ENCODE assay signal across 33 cellular contexts in the genomic region with DNA sequence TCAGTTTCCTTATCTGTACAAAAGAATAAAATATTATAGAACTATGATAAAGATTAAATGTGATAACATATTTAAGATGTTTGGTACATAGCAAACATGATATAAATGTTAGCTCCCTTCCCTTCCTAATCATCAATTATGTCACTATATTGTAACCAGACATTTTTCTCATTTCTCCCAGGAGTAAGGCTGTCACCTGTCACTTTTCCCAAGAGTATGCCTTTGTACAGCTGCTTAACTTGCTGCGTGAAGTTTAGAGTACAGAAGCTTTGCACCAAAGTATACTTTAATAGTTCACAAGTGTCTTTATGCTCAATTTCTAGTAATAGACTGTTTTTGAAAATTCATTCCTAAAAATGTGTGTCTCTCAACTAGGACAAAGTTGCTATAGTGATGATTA.
"Had no signal": no experiment of that assay in that cellular context is flagged by ENCODE, and none has a peak within 500 bp of the region (broad histone marks: within the 10 kb centered on the region; RNA-seq: fewer than 3 reads in every experiment).

No MANE protein-coding gene starts in this region.

- H3K4me1 ChIP-seq: adrenal gland, breast epithelium had no signal

- DNase-seq: activated effector memory CD4-positive, alpha-beta T cell treated with anti-CD3 and anti-CD28 coated beads, Interleukin-2, amount 50 U/mL, for 16 hours; activated effector memory CD4-positive, alpha-beta T cell treated with Interleukin-2 at 50 U/mL for 16 hours; activated gamma-delta T cell; activated gamma-delta T cell treated with Interleukin-2 at 50 U/mL for 16 hours; activated naive CD4-positive, alpha-beta T cell; activated naive CD4-positive, alpha-beta T cell treated with anti-CD3 and anti-CD28 coated beads for 36 hours; activated naive CD4-positive, alpha-beta T cell treated with anti-CD3 and anti-CD28 coated beads, Interleukin-2, amount 10 ng/mL, durations not matched to agents 7 days and 5 days; activated naive CD4-positive, alpha-beta T cell treated with anti-CD3 and anti-CD28 coated beads, Interleukin-2, amount 50 U/mL, for 16 hours; activated naive CD4-positive, alpha-beta T cell treated with Interleukin-2 at 50 U/mL for 16 hours; activated naive CD8-positive, alpha-beta T cell treated with anti-CD3 and anti-CD28 coated beads for 36 hours; activated naive CD8-positive, alpha-beta T cell treated with anti-CD3 and anti-CD28 coated beads, Interleukin-2, amount 10 ng/mL, durations not matched to agents 7 days and 5 days; activated naive CD8-positive, alpha-beta T cell treated with anti-CD3 and anti-CD28 coated beads, Interleukin-2, amount 50 U/mL, for 24 hours; activated T-cell treated with anti-CD3 and anti-CD28 coated beads, Interleukin-2, amount 50 U/mL, for 1 hour; activated T-cell treated with anti-CD3 and anti-CD28 coated beads, Interleukin-2, amount 50 U/mL, for 24 hours; activated T-cell treated with anti-CD3 and anti-CD28 coated beads, Interleukin-2, amount 50 U/mL, for 4 hours; activated T-cell treated with anti-CD3 and anti-CD28 coated beads, Interleukin-2, amount 50 U/mL, for 48 hours; activated T-cell treated with anti-CD3 and anti-CD28 coated beads, Interleukin-2, amount 50 U/mL, for 72 hours; adrenal gland; amniotic stem cell; amygdala; anterior cingulate cortex; aorta; brain microvascular endothelial cell; caudate nucleus; central memory CD4-positive, alpha-beta T cell; cerebellar nuclear complex had no signal

- ATAC-seq: activated naive CD4-positive, alpha-beta T cell treated with anti-CD3 and anti-CD28 coated beads, Interleukin-2, amount 50 U/mL, for 72 hours; activated naive CD8-positive, alpha-beta T cell treated with anti-CD3 and anti-CD28 coated beads, Interleukin-2, amount 50 U/mL, for 24 hours; activated T-cell treated with anti-CD3 and anti-CD28 coated beads, Interleukin-2, amount 50 U/mL, for 4 hours; activated T-cell treated with anti-CD3 and anti-CD28 coated beads, Interleukin-2, amount 50 U/mL, for 72 hours; activated T-helper 17 cell treated with anti-CD3 and anti-CD28 coated beads, Interleukin-2, amount 50 U/mL, for 72 hours had no signal

- H3K36me3 ChIP-seq: adrenal gland, brain microvascular endothelial cell, breast epithelium, cardiac muscle cell had no signal

- H3K27me3 ChIP-seq: adrenal gland, ascending aorta, brain microvascular endothelial cell, breast epithelium, cardiac muscle cell had no signal

- H3K9me3 ChIP-seq: adrenal gland had no signal

- H3K27ac ChIP-seq: adrenal gland, ascending aorta, brain microvascular endothelial cell, breast epithelium, cardiac muscle cell had no signal

- FAIRE-seq: astrocyte, bronchial epithelial cell had no signal

- H3K4me3 ChIP-seq: adrenal gland, ascending aorta, breast epithelium, cardiac muscle cell had no signal
